ENCODE assay signal across 8 cellular contexts in the genomic region with DNA sequence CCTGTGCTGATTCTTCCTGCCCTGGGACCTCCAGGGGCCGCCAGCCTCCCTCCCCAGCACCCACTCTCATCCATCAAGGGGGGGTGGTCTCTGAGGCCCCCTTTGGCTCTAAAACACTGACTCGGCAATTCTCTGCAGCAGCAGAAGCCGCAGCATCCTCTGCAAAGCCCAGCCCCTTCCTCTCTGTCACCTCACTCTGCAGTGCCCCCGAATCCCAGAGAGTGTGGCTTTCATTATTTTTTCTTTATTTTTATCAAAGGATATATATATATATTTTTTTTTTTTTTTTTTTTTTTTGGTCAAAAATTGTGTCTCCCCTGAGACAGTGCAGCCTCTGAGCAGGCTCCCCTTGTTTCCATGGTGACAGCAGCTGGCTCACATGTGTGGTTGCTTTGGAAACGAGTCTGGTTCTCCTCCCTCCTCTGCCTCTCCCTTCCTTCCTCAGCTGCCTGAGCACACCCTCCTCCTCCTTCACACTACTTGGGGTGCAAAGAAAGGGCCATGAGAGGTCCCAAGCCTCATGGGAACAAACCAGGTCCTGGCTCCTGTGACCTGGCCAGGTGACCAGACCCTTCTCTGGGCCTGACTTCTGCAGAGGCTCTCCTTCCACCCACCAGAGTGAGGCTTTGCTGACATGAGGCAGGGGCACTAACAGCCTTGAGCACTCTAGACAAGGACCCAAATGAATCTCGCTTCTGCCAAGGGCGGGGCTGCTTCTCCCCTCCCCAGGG.
DNase-seq lines count a peak whose midpoint lies in the region; ATAC-seq and TF ChIP-seq lines count a peak whose summit lies in the region.

No MANE protein-coding gene starts in this region.

- peaks cover 71% of the 10 kb centered on the region for H3K4me1 Mint-ChIP-seq in T-helper 2 cell treated with Interferon-gamma antibody and Interleukin-4, amounts not matched to agents 5 μg/mL and 100 μg/mL, for 36 hours (ENCODE audit: low read depth)
- H3K4me1 Mint-ChIP-seq in nephron progenitor cell, result peaks cover 96% of the 10 kb centered on the region

- H2AFZ ChIP-seq in DND-41 (ENCODE audit: low read depth, low read length), result no peak overlapping the region

- H3K36me3 Mint-ChIP-seq in T-helper 2 cell treated with Interferon-gamma antibody and Interleukin-4, amounts not matched to agents 5 μg/mL and 100 μg/mL, for 36 hours (ENCODE audit: low read depth), result no peaks in the 10 kb centered on the region
- H3K36me3 Mint-ChIP-seq in nephron progenitor cell (ENCODE audit: low read depth), result no peaks in the 10 kb centered on the region

- peak overlapping the region; percentile 72 for H3K4me3 Mint-ChIP-seq in T-helper 2 cell treated with Interferon-gamma antibody and Interleukin-4, amounts not matched to agents 5 μg/mL and 100 μg/mL, for 36 hours
- H3K4me3 Mint-ChIP-seq in nephron progenitor cell, result no peak overlapping the region

- no peak overlapping the region for H3K4me3 ChIP-seq in DND-41 (ENCODE audit: low read depth in 1 of 2, low read length in 2 of 2)

- H3K9me3 Mint-ChIP-seq in T-helper 2 cell treated with Interferon-gamma antibody and Interleukin-4, amounts not matched to agents 5 μg/mL and 100 μg/mL, for 36 hours, result no peaks in the 10 kb centered on the region
- H3K9me3 Mint-ChIP-seq in nephron progenitor cell, result no peaks in the 10 kb centered on the region

- H3K27ac ChIP-seq in DND-41 (ENCODE audit: low read length) (peak overlapping the region; percentile 9; the same call in 1 of the 2 replicates), cingulate gyrus (ENCODE audit: low read depth, low read length) (peak overlapping the region; percentile 65)

- H4K20me1 ChIP-seq in DND-41 (ENCODE audit: insufficient read depth, low read length), result no peaks in the 10 kb centered on the region

- H3K27me3 ChIP-seq in DND-41 (ENCODE audit: insufficient read depth, low read length, poor library complexity), result no peaks in the 10 kb centered on the region

- no peaks in the 10 kb centered on the region for H3K27me3 Mint-ChIP-seq in T-helper 2 cell treated with Interferon-gamma antibody and Interleukin-4, amounts not matched to agents 5 μg/mL and 100 μg/mL, for 36 hours (ENCODE audit: low read depth)
- peaks cover 16% of the 10 kb centered on the region for H3K27me3 Mint-ChIP-seq in nephron progenitor cell (ENCODE audit: low read depth, poor library complexity)

- peak overlapping the region; percentile 88 for H3K27ac Mint-ChIP-seq in T-helper 2 cell treated with Interferon-gamma antibody and Interleukin-4, amounts not matched to agents 5 μg/mL and 100 μg/mL, for 36 hours
- no peak overlapping the region for H3K27ac Mint-ChIP-seq in nephron progenitor cell

- H3K9ac ChIP-seq in DND-41 (ENCODE audit: low read depth, low read length), result no peak overlapping the region

- H3K9me3 ChIP-seq in DND-41 (ENCODE audit: insufficient read depth, low read length, severe bottlenecking), result no peaks in the 10 kb centered on the region

- TF ChIP-seq CTCF in DND-41 (IDR thresholded peaks at IDR 0.05; ENCODE audit: borderline replicate concordance, extremely low read depth, low read length, poor library complexity, severe bottlenecking), result no peak
- TF ChIP-seq CTCF in nephron progenitor cell (IDR thresholded peaks at IDR 0.05), result no peak

- H3K4me2 ChIP-seq in DND-41 (ENCODE audit: insufficient read depth, low read length), result peak overlapping the region; percentile 38

- no peaks in the 10 kb centered on the region for H3K79me2 ChIP-seq in DND-41 (ENCODE audit: insufficient read depth, low read length)

- H3K36me3 ChIP-seq in DND-41 (ENCODE audit: insufficient read depth, low read length), result no peaks in the 10 kb centered on the region

- peak; percentile 58 for ATAC-seq in DND-41 (ENCODE audit: insufficient read depth, low read depth)
- ATAC-seq in HG02885 (IDR thresholded peaks at IDR 0.05; ENCODE audit: poor library complexity, unreplicated experiment), result peak; percentile 59
- no peak for ATAC-seq in GM19328 (IDR thresholded peaks at IDR 0.05; ENCODE audit: unreplicated experiment)
- no peak for ATAC-seq in HG02642 (IDR thresholded peaks at IDR 0.05; ENCODE audit: poor library complexity, unreplicated experiment)

- DNase-seq in DND-41 (peak; percentile 76), nephron progenitor cell (peak; percentile 51), inferior parietal cortex (ENCODE audit: extremely low spot score) (no peak)
- DNase-seq in T-helper 2 cell treated with Interferon-gamma antibody and Interleukin-4, amounts not matched to agents 5 μg/mL and 100 μg/mL, for 36 hours (ENCODE audit: low spot score), result peak; percentile 48

- peaks cover 69% of the 10 kb centered on the region for H3K4me1 ChIP-seq in DND-41 (ENCODE audit: insufficient read depth, low read length)

Comparison
In these comparisons a context has a peak if more than half of its experiments do, and no peak if none do; other contexts are left out.
1. ATAC-seq: peak in DND-41 (single experiment) and HG02885 (single experiment); none in GM19328 (single experiment) and HG02642 (single experiment).